In the genomic region with DNA sequence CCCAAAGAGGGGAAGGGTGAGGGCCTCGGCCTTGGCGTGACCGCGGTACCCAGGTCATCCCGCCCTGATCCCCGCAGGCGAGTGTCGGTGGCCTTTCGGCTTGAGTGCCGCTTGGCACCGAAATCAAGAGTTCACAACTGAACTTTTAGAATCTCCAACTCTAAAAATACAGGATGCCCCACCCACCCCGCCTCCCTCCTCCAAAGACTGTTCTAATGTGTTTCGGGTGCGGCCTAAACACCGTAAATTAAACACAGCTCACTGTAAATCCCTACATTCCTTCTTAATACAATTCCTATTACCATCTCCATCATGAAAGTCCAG, we compare ENCODE assay signal across 9 cellular contexts. TPM values are rescaled to one million over a fixed set of nuclear protein-coding genes. Genes with fewer than 3 reads are reported as not detected.
A peak's percentile ranks its signal among the peaks of the same experiment; 100 is the strongest.
DNase-seq lines count a peak whose midpoint lies in the region; ATAC-seq, FAIRE-seq and TF ChIP-seq lines count a peak whose summit lies in the region.
"Had no signal": no experiment of that assay in that cellular context is flagged by ENCODE, and none has a peak within 500 bp of the region (broad histone marks: within the 10 kb centered on the region; RNA-seq: fewer than 3 reads in every experiment).

No MANE protein-coding gene starts in this region.

- no peak for DNase-seq in H7
- DNase-seq in hepatocyte (ENCODE audit: low spot score), result no peak
- DNase-seq in Ammon's horn (ENCODE audit: low spot score), result no peak
- no peak for DNase-seq in urothelium cell line (ENCODE audit: low spot score)
- DNase-seq: NCI-H2171 treated with DMSO at 0.1 percent for 48 hours had no signal

- peak overlapping the region; percentile 97 for H3K27ac ChIP-seq in hepatocyte

- peak overlapping the region; percentile 73 for H3K4me3 Mint-ChIP-seq in activated T-helper 17 cell treated with anti-CD3 and anti-CD28 coated beads, Interleukin-2, amount 50 U/mL, for 72 hours

- peaks cover 11% of the 10 kb centered on the region for H3K79me2 ChIP-seq in hepatocyte

- FAIRE-seq in urothelium cell line (lab: Jason Lieb, UNC), result no peak

- H3K27me3 ChIP-seq in H7 (ENCODE audit: control insufficient read depth, insufficient read depth, low read length) (no peaks in the 10 kb centered on the region), hepatocyte (no peaks in the 10 kb centered on the region), skeletal muscle satellite cell (ENCODE audit: control insufficient read depth, insufficient read depth, low read length) (no peaks in the 10 kb centered on the region)

- peaks cover 10% of the 10 kb centered on the region for H3K36me3 ChIP-seq in H7 (replicated peaks; ENCODE audit: control insufficient read depth, insufficient read depth, low read length)
- H3K36me3 ChIP-seq in hepatocyte (replicated peaks; ENCODE audit: insufficient read depth, low read depth), result no peaks in the 10 kb centered on the region
- no peaks in the 10 kb centered on the region for H3K36me3 ChIP-seq in skeletal muscle satellite cell (ENCODE audit: insufficient read depth, low read length)

- TF ChIP-seq CTCF in hepatocyte (IDR thresholded peaks at IDR 0.05; ENCODE audit: poor library complexity), result no peak

- H3K27ac Mint-ChIP-seq in activated T-helper 17 cell treated with anti-CD3 and anti-CD28 coated beads, Interleukin-2, amount 50 U/mL, for 72 hours, result peak overlapping the region; percentile 71

- no peaks in the 10 kb centered on the region for H3K36me3 Mint-ChIP-seq in activated T-helper 17 cell treated with anti-CD3 and anti-CD28 coated beads, Interleukin-2, amount 50 U/mL, for 72 hours (ENCODE audit: low read depth)

- H3K4me3 ChIP-seq in H7 (ENCODE audit: insufficient read depth, low read depth, low read length) (peak overlapping the region; percentile 57), hepatocyte (peak overlapping the region; percentile 23), skeletal muscle satellite cell (ENCODE audit: low read length) (peak overlapping the region; percentile 74)

- peak overlapping the region; percentile 80 for H3K9ac ChIP-seq in skeletal muscle satellite cell (ENCODE audit: low read depth, low read length)

- no peaks in the 10 kb centered on the region for H3K9me3 Mint-ChIP-seq in activated T-helper 17 cell treated with anti-CD3 and anti-CD28 coated beads, Interleukin-2, amount 50 U/mL, for 72 hours

- no peaks in the 10 kb centered on the region for H3K9me2 ChIP-seq in hepatocyte (replicated peaks; ENCODE audit: insufficient read depth)

- 47% methylated on average over 15 of the region's 15 CpGs for WGBS in hepatocyte (ENCODE audit: low lambda C conversion rate, missing lambda C conversion rate)

- H4K20me1 ChIP-seq in hepatocyte (ENCODE audit: insufficient read depth, poor library complexity, severe bottlenecking), result no peaks in the 10 kb centered on the region

- ATAC-seq in activated T-helper 17 cell treated with anti-CD3 and anti-CD28 coated beads, Interleukin-2, amount 50 U/mL, for 72 hours (replicated peaks), result no peak
- ATAC-seq in HG02588 (IDR thresholded peaks at IDR 0.05; ENCODE audit: unreplicated experiment), result no peak
- no peak for ATAC-seq in activated CD4-positive, CD25-positive, alpha-beta regulatory T cell treated with anti-CD3 and anti-CD28 coated beads, Interleukin-2, amount 50 U/mL, for 24 hours

- H2AFZ ChIP-seq in hepatocyte, result peak overlapping the region; percentile 53

- no peaks in the 10 kb centered on the region for H3K9me3 ChIP-seq in hepatocyte (ENCODE audit: low read depth)
- no peaks in the 10 kb centered on the region for H3K9me3 ChIP-seq in skeletal muscle satellite cell (replicated peaks; ENCODE audit: low read length)

- no peaks in the 10 kb centered on the region for H3K27me3 Mint-ChIP-seq in activated T-helper 17 cell treated with anti-CD3 and anti-CD28 coated beads, Interleukin-2, amount 50 U/mL, for 72 hours

- peaks cover 10% of the 10 kb centered on the region for H3K4me1 ChIP-seq in hepatocyte (ENCODE audit: insufficient read depth)
- H3K4me1 ChIP-seq in skeletal muscle satellite cell (ENCODE audit: control insufficient read depth, insufficient read depth, low read length), result peaks cover 25% of the 10 kb centered on the region

- peaks cover 25% of the 10 kb centered on the region for H3K4me1 Mint-ChIP-seq in activated T-helper 17 cell treated with anti-CD3 and anti-CD28 coated beads, Interleukin-2, amount 50 U/mL, for 72 hours

- H3K4me2 ChIP-seq in hepatocyte (peak overlapping the region; percentile 80), skeletal muscle satellite cell (ENCODE audit: low read length) (peak overlapping the region; percentile 90)

RNA-seq across cellular contexts. Expression of a gene that starts 11.4 kb away (rescaled TPM):
- 28.5 and 41.7 TPM in 2 replicates for total RNA-seq in H7 (2014; rRNA removed; shearing (Covaris generic))
- 1 to 10 TPM in 1 of 2 donors, not detected in 1; 1.6 TPM for total RNA-seq in activated T-helper 17 cell treated with anti-CD3 and anti-CD28 coated beads, Interleukin-2, amount 50 U/mL, for 72 hours
- 21.7 and 28.6 TPM in 2 replicates for total RNA-seq in hepatocyte
- 28.4 and 30.0 TPM in 2 replicates for polyA plus RNA-seq in hepatocyte
- 0.87 and 1.3 TPM in 2 replicates for total RNA-seq in skeletal muscle satellite cell (2012; rRNA removed)

RNA-seq across cellular contexts. Expression of a gene that starts 20.0 kb away (rescaled TPM):
- total RNA-seq in H7 (2014; rRNA removed; shearing (Covaris generic)), result 2.5 and 3.6 TPM in 2 replicates
- total RNA-seq in activated T-helper 17 cell treated with anti-CD3 and anti-CD28 coated beads, Interleukin-2, amount 50 U/mL, for 72 hours, result under 1 TPM; 0.56 to 0.61 TPM
- 35.4 and 42.4 TPM in 2 replicates for total RNA-seq in hepatocyte
- 75.2 and 79.8 TPM in 2 replicates for polyA plus RNA-seq in hepatocyte
- total RNA-seq in skeletal muscle satellite cell (2012; rRNA removed), result 75.8 and 97.8 TPM in 2 replicates

RNA-seq across cellular contexts. Expression of a gene that starts 22.1 kb away (rescaled TPM):
- 83.5 and 84.6 TPM in 2 replicates for total RNA-seq in H7 (2014; rRNA removed; shearing (Covaris generic))
- 10 to 100 TPM; 42.1 to 74.1 TPM for total RNA-seq in activated T-helper 17 cell treated with anti-CD3 and anti-CD28 coated beads, Interleukin-2, amount 50 U/mL, for 72 hours
- 110 and 147 TPM in 2 replicates for total RNA-seq in hepatocyte
- polyA plus RNA-seq in hepatocyte, result 168 and 188 TPM in 2 replicates
- 173 and 205 TPM in 2 replicates for total RNA-seq in skeletal muscle satellite cell (2012; rRNA removed)

RNA-seq across cellular contexts. Expression of a gene that starts 53.5 kb away (rescaled TPM):
- 36.5 and 43.6 TPM in 2 replicates for total RNA-seq in H7 (2014; rRNA removed; shearing (Covaris generic))
- not detected for total RNA-seq in activated T-helper 17 cell treated with anti-CD3 and anti-CD28 coated beads, Interleukin-2, amount 50 U/mL, for 72 hours
- total RNA-seq in hepatocyte, result 36.3 and 85.7 TPM in 2 replicates
- 43.6 and 52.2 TPM in 2 replicates for polyA plus RNA-seq in hepatocyte
- not detected in 2 replicates for total RNA-seq in skeletal muscle satellite cell (2012; rRNA removed)

Comparison
In these comparisons a context has a peak if more than half of its experiments do, and no peak if none do; other contexts are left out.
1. H3K4me3 ChIP-seq: peak in every context shown above with its lines; median percentile 74 in skeletal muscle satellite cell; 57 in H7; 23 in hepatocyte.